Comparison of ENCODE assay signal across 10 cellular contexts in the genomic region with DNA sequence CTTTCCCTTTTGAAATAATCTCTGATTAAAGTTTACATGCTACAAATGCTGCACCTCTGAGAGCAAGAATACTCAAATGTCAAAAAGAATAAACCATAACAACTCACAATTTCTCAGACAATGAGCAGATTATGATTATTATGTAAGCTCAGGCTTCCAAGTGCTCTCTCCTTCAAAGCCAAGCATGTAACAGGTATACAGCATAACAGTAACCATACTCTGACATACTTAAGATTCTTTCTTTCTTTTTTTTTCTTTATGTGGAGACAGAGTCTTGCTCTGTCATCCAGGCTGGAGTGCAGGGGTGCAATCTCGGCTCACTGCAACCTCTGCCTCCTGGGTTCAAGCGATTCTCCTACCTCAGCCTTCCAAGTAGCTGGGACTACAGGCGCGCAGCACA.
DNase-seq lines count a peak whose midpoint lies in the region; ATAC-seq and TF ChIP-seq lines count a peak whose summit lies in the region.
"Had no signal": no experiment of that assay in that cellular context is flagged by ENCODE, and none has a peak within 500 bp of the region (broad histone marks: within the 10 kb centered on the region; RNA-seq: fewer than 3 reads in every experiment).

No MANE protein-coding gene starts in this region.

- WGBS in trophoblast cell (ENCODE audit: extremely low coverage, insufficient coverage, insufficient read length): no CpG with 5 or more reads among the region's 4 CpGs

- no peak overlapping the region for H4K91ac ChIP-seq in trophoblast cell (ENCODE audit: low read depth, low read length)

- no peak overlapping the region for H4K8ac ChIP-seq in trophoblast cell (ENCODE audit: low read depth, low read length)

- peaks cover 6% of the 10 kb centered on the region for H3K79me1 ChIP-seq in trophoblast cell (ENCODE audit: low read length)

- H3K9me3 ChIP-seq in endocrine pancreas (ENCODE audit: control insufficient read depth, low read length): no peaks in the 10 kb centered on the region
- no peaks in the 10 kb centered on the region for H3K9me3 ChIP-seq in trophoblast cell (ENCODE audit: insufficient read depth, low read depth, low read length)

- DNase-seq in trophoblast cell (peak in 1 of 2 donors; percentile 21), COLO668 (lab: John Stamatoyannopoulos, UW; ENCODE audit: unreplicated experiment) (no peak), RPMI8226 (no peak)
- DNase-seq in stimulated activated naive CD8-positive, alpha-beta T cell treated with anti-CD3 and anti-CD28 coated beads, Interleukin-15, amount 100 ng/mL, for 72 hours: no peak
- DNase-seq: activated naive CD4-positive, alpha-beta T cell; effector CD4-positive, alpha-beta T cell had no signal

- no peaks in the 10 kb centered on the region for H3K27me3 Mint-ChIP-seq in stimulated activated naive CD8-positive, alpha-beta T cell treated with anti-CD3 and anti-CD28 coated beads, Interleukin-15, amount 100 ng/mL, for 72 hours

- no peak overlapping the region for H3K23ac ChIP-seq in trophoblast cell (ENCODE audit: low read length)

- H3K79me2 ChIP-seq in ACC112 (ENCODE audit: control insufficient read depth, insufficient read depth, low read length, unreplicated experiment): peaks cover 28% of the 10 kb centered on the region
- peaks cover 22% of the 10 kb centered on the region; the same call in 1 of the 2 replicates for H3K79me2 ChIP-seq in KMS-11 (ENCODE audit: insufficient read depth, low read depth)
- H3K79me2 ChIP-seq in trophoblast cell (ENCODE audit: control insufficient read depth, insufficient read depth, low read length, poor library complexity): no peaks in the 10 kb centered on the region

- H3K14ac ChIP-seq in trophoblast cell (ENCODE audit: low read length): no peak overlapping the region

- peak overlapping the region; percentile 60 for H2BK120ac ChIP-seq in trophoblast cell (ENCODE audit: insufficient read depth, low read length, poor library complexity)

- H3K4me1 Mint-ChIP-seq in stimulated activated naive CD8-positive, alpha-beta T cell treated with anti-CD3 and anti-CD28 coated beads, Interleukin-15, amount 100 ng/mL, for 72 hours: peaks cover 23% of the 10 kb centered on the region

- H2AK5ac ChIP-seq in trophoblast cell (ENCODE audit: low read length): no peak overlapping the region

- no peak overlapping the region for H2BK12ac ChIP-seq in trophoblast cell (ENCODE audit: low read length)

- no peak overlapping the region for H2AFZ ChIP-seq in ACC112 (ENCODE audit: low read length, unreplicated experiment)
- no peak overlapping the region for H2AFZ ChIP-seq in KMS-11 (ENCODE audit: low read depth)
- no peak overlapping the region for H2AFZ ChIP-seq in trophoblast cell (ENCODE audit: insufficient read depth, low read length, poor library complexity)

- H3K27me3 ChIP-seq in ACC112 (ENCODE audit: insufficient read depth, low read length): no peaks in the 10 kb centered on the region
- H3K27me3 ChIP-seq in KMS-11 (ENCODE audit: insufficient read depth, low read depth): no peaks in the 10 kb centered on the region
- no peaks in the 10 kb centered on the region for H3K27me3 ChIP-seq in endocrine pancreas (ENCODE audit: control insufficient read depth, insufficient read depth, low read length)
- H3K27me3 ChIP-seq in trophoblast cell (ENCODE audit: insufficient read depth, low read length): no peaks in the 10 kb centered on the region

- H3K4me1 ChIP-seq in ACC112 (ENCODE audit: control insufficient read depth, insufficient read depth, low read length, unreplicated experiment) (peaks cover 26% of the 10 kb centered on the region), KMS-11 (ENCODE audit: low read depth, poor library complexity, severe bottlenecking) (peaks cover 23% of the 10 kb centered on the region), endocrine pancreas (ENCODE audit: control insufficient read depth, insufficient read depth, low read length) (peaks cover 21% of the 10 kb centered on the region), trophoblast cell (ENCODE audit: control insufficient read depth in 1 of 2, insufficient read depth in 2 of 2, low read length in 2 of 2) (peaks cover 2 to 15% of the 10 kb centered on the region in 2 experiments)

- H3K4me3 ChIP-seq in ACC112 (ENCODE audit: low read depth, low read length) (no peak overlapping the region), KMS-11 (IDR thresholded peaks at IDR 0.05; ENCODE audit: insufficient read depth, low read depth, low read length) (no peak overlapping the region), endocrine pancreas (ENCODE audit: control insufficient read depth, insufficient read depth, low read length) (peak overlapping the region; percentile 64), trophoblast cell (ENCODE audit: low read depth, low read length) (no peak overlapping the region)

- no peaks in the 10 kb centered on the region for H4K20me1 ChIP-seq in KMS-11 (ENCODE audit: insufficient read depth)

- H2BK5ac ChIP-seq in trophoblast cell (ENCODE audit: low read depth, low read length, poor library complexity): no peak overlapping the region

- H3K4ac ChIP-seq in trophoblast cell (ENCODE audit: low read depth, low read length): peak overlapping the region; percentile 46

- H3K27ac Mint-ChIP-seq in stimulated activated naive CD8-positive, alpha-beta T cell treated with anti-CD3 and anti-CD28 coated beads, Interleukin-15, amount 100 ng/mL, for 72 hours: peak overlapping the region in 1 of 2 donors; percentile 34

- H3K27ac ChIP-seq in ACC112 (ENCODE audit: low read depth, low read length): peak overlapping the region; percentile 96
- H3K27ac ChIP-seq in KMS-11: peak overlapping the region; percentile 85
- peak overlapping the region; percentile 46 for H3K27ac ChIP-seq in trophoblast cell (ENCODE audit: low read depth, low read length)

- H3K4me3 Mint-ChIP-seq in stimulated activated naive CD8-positive, alpha-beta T cell treated with anti-CD3 and anti-CD28 coated beads, Interleukin-15, amount 100 ng/mL, for 72 hours: no peak overlapping the region

- no peak overlapping the region for H3K18ac ChIP-seq in trophoblast cell (ENCODE audit: low read length)

- no peak for ATAC-seq in GM18520 (IDR thresholded peaks at IDR 0.05; ENCODE audit: unreplicated experiment)
- ATAC-seq in stimulated activated naive CD8-positive, alpha-beta T cell treated with anti-CD3 and anti-CD28 coated beads, Interleukin-15, amount 100 ng/mL, for 72 hours: no peak

- no peak overlapping the region for H4K12ac ChIP-seq in trophoblast cell (ENCODE audit: low read depth, low read length)

- H3K36me3 ChIP-seq in ACC112 (ENCODE audit: insufficient read depth, low read length) (no peaks in the 10 kb centered on the region; the same call in 1 of the 2 replicates), KMS-11 (ENCODE audit: insufficient read depth) (no peaks in the 10 kb centered on the region), endocrine pancreas (ENCODE audit: control insufficient read depth, insufficient read depth, low read length) (no peaks in the 10 kb centered on the region), trophoblast cell (ENCODE audit: control insufficient read depth in 1 of 2, insufficient read depth in 2 of 2, low read length in 2 of 2) (no peaks in the 10 kb centered on the region)

- TF ChIP-seq CTCF in KMS-11 (conservative IDR thresholded peaks at IDR 0.05; ENCODE audit: low read depth, low read length): no peak

- no peaks in the 10 kb centered on the region for H3K9me3 Mint-ChIP-seq in stimulated activated naive CD8-positive, alpha-beta T cell treated with anti-CD3 and anti-CD28 coated beads, Interleukin-15, amount 100 ng/mL, for 72 hours

- peak overlapping the region; percentile 58; the same call in 1 of the 2 replicates for H3K9ac ChIP-seq in KMS-11
- H3K9ac ChIP-seq in endocrine pancreas (ENCODE audit: control insufficient read depth, insufficient read depth, low read length): no peak overlapping the region
- no peak overlapping the region for H3K9ac ChIP-seq in trophoblast cell (ENCODE audit: low read length)

- H3K4me2 ChIP-seq in KMS-11 (peak overlapping the region; percentile 49), trophoblast cell (ENCODE audit: low read length) (no peak overlapping the region)

Comparison
In these comparisons a context has a peak if more than half of its experiments do, and no peak if none do; other contexts are left out.
1. H3K27ac ChIP-seq: peak in every context shown above with its lines; median percentile 96 in ACC112; 85 in KMS-11; 46 in trophoblast cell.